19 cellular contexts compared by ENCODE assay signal in genomic region chr13:60001892-60002291, GRCh38.
A peak's percentile ranks its signal among the peaks of the same experiment; 100 is the strongest.
DNase-seq lines count a peak whose midpoint lies in the region; ATAC-seq, FAIRE-seq and TF ChIP-seq lines count a peak whose summit lies in the region.
"Had no signal": no experiment of that assay in that cellular context is flagged by ENCODE, and none has a peak within 500 bp of the region (broad histone marks: within the 10 kb centered on the region; RNA-seq: fewer than 3 reads in every experiment).

No MANE protein-coding gene starts in this region.

- peak; percentile 28 for DNase-seq in AG10803 (ENCODE audit: low read depth)
- DNase-seq in HCT116 (ENCODE audit: low read depth, low spot score): no peak
- peak; percentile 79 for DNase-seq in bronchial epithelial cell (ENCODE audit: low read depth)
- peak; percentile 2 for DNase-seq in fibroblast of gingiva (ENCODE audit: low read depth)
- DNase-seq in Karpas-422: no peak
- no peak for DNase-seq in dedifferentiated amniotic fluid mesenchymal stem cell (ENCODE audit: extremely low spot score)
- DNase-seq in activated CD4-positive, alpha-beta memory T cell treated with anti-CD3 and anti-CD28 coated beads, Interleukin-2, amount 10 ng/mL, durations not matched to agents 7 days and 5 days: no peak
- no peak for DNase-seq in hypothalamus (lab: John Stamatoyannopoulos, UW)
- DNase-seq: C1 segment of cervical spinal cord; CD8-positive, alpha-beta memory T cell; HFFc6; NCI-H1417; NCI-H187; NCI-H2107; NCI-H510A; NCI-H748 treated with DMSO at 0.1 percent for 48 hours; SHP77 had no signal

- H3K9me3 Mint-ChIP-seq in activated CD4-positive, alpha-beta memory T cell treated with anti-CD3 and anti-CD28 coated beads, Interleukin-2, amount 10 ng/mL, durations not matched to agents 7 days and 5 days: no peaks in the 10 kb centered on the region
- H3K9me3 Mint-ChIP-seq: CD8-positive, alpha-beta memory T cell; HFFc6 had no signal

- no TSS peak for BruUV-seq in HCT116 (replicated peaks; lab: Mats Ljungman, UMichigan)

- H3K36me3 Mint-ChIP-seq in activated CD4-positive, alpha-beta memory T cell treated with anti-CD3 and anti-CD28 coated beads, Interleukin-2, amount 10 ng/mL, durations not matched to agents 7 days and 5 days (ENCODE audit: low read depth): peaks cover 18% of the 10 kb centered on the region
- H3K36me3 Mint-ChIP-seq: CD8-positive, alpha-beta memory T cell had no signal

- no peak overlapping the region for H3K9ac ChIP-seq in HCT116 (ENCODE audit: low read length)
- no peak overlapping the region for H3K9ac ChIP-seq in Karpas-422 (ENCODE audit: low read length)

- CTCF ChIA-PET in HCT116 (lab: Charles Lee): no interaction called here
- CTCF ChIA-PET in activated CD4-positive, alpha-beta memory T cell treated with anti-CD3 and anti-CD28 coated beads, Interleukin-2, amount 10 ng/mL, durations not matched to agents 7 days and 5 days (lab: Charles Lee): no interaction called here

- no peaks in the 10 kb centered on the region for H4K20me1 ChIP-seq in HCT116 (ENCODE audit: insufficient read depth)
- H4K20me1 ChIP-seq in Karpas-422 (ENCODE audit: insufficient read depth, low read depth, low read length): no peaks in the 10 kb centered on the region

- no peaks in the 10 kb centered on the region for H3K36me3 ChIP-seq in HCT116 (ENCODE audit: control insufficient read depth in 1 of 2, insufficient read depth in 2 of 2, low read length in 2 of 2)
- H3K36me3 ChIP-seq in bronchial epithelial cell (ENCODE audit: control insufficient read depth, insufficient read depth, low read length): no peaks in the 10 kb centered on the region
- no peaks in the 10 kb centered on the region for H3K36me3 ChIP-seq in Karpas-422 (ENCODE audit: insufficient read depth, low read length)

- H3K4me1 Mint-ChIP-seq in activated CD4-positive, alpha-beta memory T cell treated with anti-CD3 and anti-CD28 coated beads, Interleukin-2, amount 10 ng/mL, durations not matched to agents 7 days and 5 days: no peaks in the 10 kb centered on the region
- H3K4me1 Mint-ChIP-seq: CD8-positive, alpha-beta memory T cell had no signal

- no peaks in the 10 kb centered on the region for H3K27me3 Mint-ChIP-seq in activated CD4-positive, alpha-beta memory T cell treated with anti-CD3 and anti-CD28 coated beads, Interleukin-2, amount 10 ng/mL, durations not matched to agents 7 days and 5 days
- H3K27me3 Mint-ChIP-seq: CD8-positive, alpha-beta memory T cell had no signal

- no peak overlapping the region for H3K4me3 Mint-ChIP-seq in activated CD4-positive, alpha-beta memory T cell treated with anti-CD3 and anti-CD28 coated beads, Interleukin-2, amount 10 ng/mL, durations not matched to agents 7 days and 5 days
- H3K4me3 Mint-ChIP-seq: CD8-positive, alpha-beta memory T cell; HFFc6 had no signal

- no peak for ATAC-seq in HCT116
- ATAC-seq: A549 had no signal

- no peak for TF ChIP-seq POLR2A in HCT116 (IDR thresholded peaks at IDR 0.05; ENCODE audit: borderline replicate concordance, extremely low read depth, insufficient read depth, insufficient read length)

- H3K27ac Mint-ChIP-seq in activated CD4-positive, alpha-beta memory T cell treated with anti-CD3 and anti-CD28 coated beads, Interleukin-2, amount 10 ng/mL, durations not matched to agents 7 days and 5 days: no peak overlapping the region
- H3K27ac Mint-ChIP-seq: CD8-positive, alpha-beta memory T cell; HFFc6 had no signal

- H3K27ac ChIP-seq in HCT116 (ENCODE audit: low read depth, low read length) (no peak overlapping the region), Karpas-422 (ENCODE audit: low read length) (no peak overlapping the region)
- H3K27ac ChIP-seq: A549, SK-N-MC had no signal

- H3K79me2 ChIP-seq in HCT116 (ENCODE audit: insufficient read depth, low read length) (no peaks in the 10 kb centered on the region), Karpas-422 (ENCODE audit: low read length) (peaks cover 3% of the 10 kb centered on the region; the same call in 1 of the 2 replicates)

- no peak for TF ChIP-seq RAD21 in HCT116 (IDR thresholded peaks at IDR 0.05; ENCODE audit: low read depth)

- no peaks in the 10 kb centered on the region for H3K27me3 ChIP-seq in HCT116 (ENCODE audit: insufficient read depth, low read length)
- no peaks in the 10 kb centered on the region for H3K27me3 ChIP-seq in bronchial epithelial cell (ENCODE audit: control insufficient read depth, insufficient read depth, low read length)
- H3K27me3 ChIP-seq in Karpas-422 (ENCODE audit: low read length): no peaks in the 10 kb centered on the region

- H3K9me2 ChIP-seq in HCT116 (ENCODE audit: insufficient read depth) (no peaks in the 10 kb centered on the region), Karpas-422 (replicated peaks; ENCODE audit: insufficient read depth, low read length) (no peaks in the 10 kb centered on the region)

- POLR2A ChIA-PET in HCT116 (lab: Charles Lee): no interaction called here
- POLR2A ChIA-PET in activated CD4-positive, alpha-beta memory T cell treated with anti-CD3 and anti-CD28 coated beads, Interleukin-2, amount 10 ng/mL, durations not matched to agents 7 days and 5 days (lab: Charles Lee): no interaction called here

- H3K4me3 ChIP-seq in AG10803 (ENCODE audit: low read length) (no peak overlapping the region), HCT116 (replicated peaks in 1 of 2; ENCODE audit: low read depth in 1 of 2, low read length in 2 of 2) (no peak overlapping the region), bronchial epithelial cell (ENCODE audit: low read depth, low read length) (no peak overlapping the region), Karpas-422 (ENCODE audit: low read length) (no peak overlapping the region)
- H3K4me3 ChIP-seq: A549, SK-N-MC had no signal

- H3K4me1 ChIP-seq in HCT116 (ENCODE audit: control insufficient read depth in 1 of 2, insufficient read depth in 2 of 2, low read length in 2 of 2) (no peaks in the 10 kb centered on the region), Karpas-422 (ENCODE audit: low read length) (no peaks in the 10 kb centered on the region)
- H3K4me1 ChIP-seq: A549 had no signal

- H3K9me3 ChIP-seq in HCT116 (ENCODE audit: control insufficient read depth in 1 of 2, insufficient read depth in 1 of 2, low read depth in 1 of 2, low read length in 2 of 2) (no peaks in the 10 kb centered on the region), Karpas-422 (ENCODE audit: low read length) (no peaks in the 10 kb centered on the region)
- H3K9me3 ChIP-seq: A549 had no signal

- RAD21 ChIA-PET in HCT116 (lab: Charles Lee; ENCODE audit: low non-redundant PET in 1 of 2, low total read pairs in 2 of 2, uncharacterized antibody in 2 of 2, unreplicated experiment in 2 of 2): no interaction called here

- no peak for TF ChIP-seq CTCF in AG10803 (conservative IDR thresholded peaks at IDR 0.05; ENCODE audit: low read length)
- no peak for TF ChIP-seq CTCF in HCT116 (IDR thresholded peaks at IDR 0.05 in 2 of 3, conservative IDR thresholded peaks at IDR 0.05 in 1 of 3; ENCODE audit: borderline replicate concordance in 1 of 3, insufficient read depth in 1 of 3, low read depth in 2 of 3, low read length in 2 of 3)
- no peak for TF ChIP-seq CTCF in bronchial epithelial cell (IDR thresholded peaks at IDR 0.05; ENCODE audit: insufficient read depth, low read length, severe bottlenecking)

- H3K4me2 ChIP-seq in HCT116 (ENCODE audit: low read length) (no peak overlapping the region), Karpas-422 (ENCODE audit: low read depth, low read length, poor library complexity, severe bottlenecking) (no peak overlapping the region)
- H3K4me2 ChIP-seq: A549 had no signal

- no peak for FAIRE-seq in bronchial epithelial cell (lab: Jason Lieb, UNC)
- FAIRE-seq: A549 had no signal

- intact Hi-C loops in HCT116 (cut with micrococcal nuclease): no loop called here

- H2AFZ ChIP-seq in HCT116 (ENCODE audit: low read depth, low read length, poor library complexity, severe bottlenecking) (no peak overlapping the region), Karpas-422 (ENCODE audit: low read length) (no peak overlapping the region)

TF ChIP-seq in HCT116, 20 proteins besides CTCF, POLR2A, EP300 and RAD21:
- TF ChIP-seq FOSL1 (IDR thresholded peaks at IDR 0.05; ENCODE audit: low read depth): no peak
- no peak for TF ChIP-seq REST (IDR thresholded peaks at IDR 0.05; ENCODE audit: low read depth)
- TF ChIP-seq MAX (IDR thresholded peaks at IDR 0.05): no peak
- TF ChIP-seq CEBPB (IDR thresholded peaks at IDR 0.05; ENCODE audit: low read depth): 0 out of 2 replicates have a peak, but pooled peaks have one; percentile 15
- TF ChIP-seq ZNF274 (IDR thresholded peaks at IDR 0.05; ENCODE audit: low read depth, low read length): no peak

Comparison
In these comparisons a context has a peak if more than half of its experiments do, and no peak if none do; other contexts are left out.
1. DNase-seq: peak in AG10803 (single experiment), bronchial epithelial cell (single experiment) and fibroblast of gingiva (single experiment); none in HCT116 (single experiment), Karpas-422 (single experiment), dedifferentiated amniotic fluid mesenchymal stem cell (single experiment), activated CD4-positive, alpha-beta memory T cell treated with anti-CD3 and anti-CD28 coated beads, Interleukin-2, amount 10 ng/mL, durations not matched to agents 7 days and 5 days (single experiment) and hypothalamus (0 of 51).